22 cellular contexts compared by ENCODE assay signal in the genomic region with DNA sequence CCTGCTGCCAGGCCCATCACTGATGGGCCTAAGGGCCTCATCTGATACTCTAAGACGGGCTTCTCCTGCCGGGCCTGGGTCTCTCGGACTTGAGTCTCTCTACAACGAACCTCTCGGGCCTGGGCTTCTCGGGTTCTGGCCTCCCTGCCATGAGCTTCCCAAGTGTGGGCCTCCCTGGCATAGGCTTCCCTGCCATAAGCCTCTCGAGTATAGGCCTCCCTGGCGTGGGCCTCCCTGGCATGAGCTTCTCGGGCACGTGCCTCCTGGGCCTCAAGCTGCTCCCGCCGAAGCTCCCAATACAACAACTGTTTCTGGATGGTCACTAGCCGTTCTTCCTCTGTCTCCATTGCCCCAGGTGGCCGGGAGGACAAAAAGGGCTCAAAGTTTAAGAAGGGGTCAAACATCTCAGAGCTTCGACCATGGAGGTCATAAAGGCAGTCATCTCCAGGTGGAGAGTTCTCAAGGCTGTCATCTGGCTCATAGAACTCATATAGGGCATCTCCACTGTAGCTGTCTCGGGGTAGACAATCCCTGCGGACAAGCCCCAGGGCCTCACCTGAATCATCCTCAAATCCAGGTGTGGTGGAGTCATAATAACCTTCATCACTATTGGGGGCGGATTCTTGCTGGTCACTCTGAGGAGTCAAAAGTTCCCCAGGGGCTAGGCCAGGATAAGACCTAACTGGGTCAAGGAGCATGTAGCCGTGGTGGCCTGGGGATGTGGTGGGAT. TPM values are rescaled to one million over a fixed set of nuclear protein-coding genes. Genes with fewer than 3 reads are reported as not detected.
"Had no signal": no experiment of that assay in that cellular context is flagged by ENCODE, and none has a peak within 500 bp of the region (broad histone marks: within the 10 kb centered on the region; RNA-seq: fewer than 3 reads in every experiment).

No MANE protein-coding gene starts in this region.

- H3K9me3 Mint-ChIP-seq: type B pancreatic cell had no signal

- H3K36me3 ChIP-seq: colonic mucosa, uterus had no signal

- H3K4me3 Mint-ChIP-seq: naive thymus-derived CD4-positive, alpha-beta T cell; nephron progenitor cell; type B pancreatic cell had no signal

- H3K27me3 Mint-ChIP-seq: naive thymus-derived CD4-positive, alpha-beta T cell; type B pancreatic cell had no signal

- H3K27me3 ChIP-seq: colonic mucosa, heart left ventricle, thyroid gland, uterus had no signal

- H3K4me3 ChIP-seq: colonic mucosa, heart left ventricle, thyroid gland, uterus had no signal

- H3K4me1 Mint-ChIP-seq: naive thymus-derived CD4-positive, alpha-beta T cell had no signal

- DNase-seq: colonic mucosa; effector CD4-positive, alpha-beta T cell; foreskin melanocyte; heart left ventricle; hippocampal formation; kidney glomerular epithelial cell; naive thymus-derived CD4-positive, alpha-beta T cell; nephron progenitor cell; posterior cingulate gyrus; small intestine; stimulated activated CD4-positive, alpha-beta T cell treated with anti-CD3 and anti-CD28 coated beads, Interleukin-12 subunit alpha, Interleukin-12 subunit beta, amount 100 ng/mL, for 4 hours; stimulated activated naive CD4-positive, alpha-beta T cell; thyroid gland; uterus had no signal

- H3K27ac ChIP-seq: colonic mucosa, thyroid gland, uterus had no signal

- FAIRE-seq: small intestine had no signal

- H3K9me3 ChIP-seq: colonic mucosa, heart left ventricle, thyroid gland, uterus had no signal

- H3K4me1 ChIP-seq: colonic mucosa, thyroid gland, uterus had no signal

- H3K27ac Mint-ChIP-seq: naive thymus-derived CD4-positive, alpha-beta T cell; nephron progenitor cell; type B pancreatic cell had no signal

- ATAC-seq: heart left ventricle; naive thymus-derived CD4-positive, alpha-beta T cell had no signal

RNA-seq across cellular contexts. Expression of gene ASB12, which starts 39.0 kb away (rescaled TPM):
- total RNA-seq: dermis microvascular lymphatic vessel endothelial cell; glomerular endothelial cell; liver; lung microvascular endothelial cell; mesenteric fat pad; naive thymus-derived CD4-positive, alpha-beta T cell; omental fat pad; pulmonary artery endothelial cell; thyroid gland had no signal
